1 cellular context compared by ENCODE assay signal in genomic region chr1:32981003-32981909, GRCh38.
TF ChIP-seq lines count a peak whose summit lies in the region.

No MANE protein-coding gene starts in this region.

TF ChIP-seq in HepG2, 621 proteins besides CTCF, POLR2A, EP300 and RAD21 (continued from another document and continues in another):
- TF ChIP-seq, protein P1, sequence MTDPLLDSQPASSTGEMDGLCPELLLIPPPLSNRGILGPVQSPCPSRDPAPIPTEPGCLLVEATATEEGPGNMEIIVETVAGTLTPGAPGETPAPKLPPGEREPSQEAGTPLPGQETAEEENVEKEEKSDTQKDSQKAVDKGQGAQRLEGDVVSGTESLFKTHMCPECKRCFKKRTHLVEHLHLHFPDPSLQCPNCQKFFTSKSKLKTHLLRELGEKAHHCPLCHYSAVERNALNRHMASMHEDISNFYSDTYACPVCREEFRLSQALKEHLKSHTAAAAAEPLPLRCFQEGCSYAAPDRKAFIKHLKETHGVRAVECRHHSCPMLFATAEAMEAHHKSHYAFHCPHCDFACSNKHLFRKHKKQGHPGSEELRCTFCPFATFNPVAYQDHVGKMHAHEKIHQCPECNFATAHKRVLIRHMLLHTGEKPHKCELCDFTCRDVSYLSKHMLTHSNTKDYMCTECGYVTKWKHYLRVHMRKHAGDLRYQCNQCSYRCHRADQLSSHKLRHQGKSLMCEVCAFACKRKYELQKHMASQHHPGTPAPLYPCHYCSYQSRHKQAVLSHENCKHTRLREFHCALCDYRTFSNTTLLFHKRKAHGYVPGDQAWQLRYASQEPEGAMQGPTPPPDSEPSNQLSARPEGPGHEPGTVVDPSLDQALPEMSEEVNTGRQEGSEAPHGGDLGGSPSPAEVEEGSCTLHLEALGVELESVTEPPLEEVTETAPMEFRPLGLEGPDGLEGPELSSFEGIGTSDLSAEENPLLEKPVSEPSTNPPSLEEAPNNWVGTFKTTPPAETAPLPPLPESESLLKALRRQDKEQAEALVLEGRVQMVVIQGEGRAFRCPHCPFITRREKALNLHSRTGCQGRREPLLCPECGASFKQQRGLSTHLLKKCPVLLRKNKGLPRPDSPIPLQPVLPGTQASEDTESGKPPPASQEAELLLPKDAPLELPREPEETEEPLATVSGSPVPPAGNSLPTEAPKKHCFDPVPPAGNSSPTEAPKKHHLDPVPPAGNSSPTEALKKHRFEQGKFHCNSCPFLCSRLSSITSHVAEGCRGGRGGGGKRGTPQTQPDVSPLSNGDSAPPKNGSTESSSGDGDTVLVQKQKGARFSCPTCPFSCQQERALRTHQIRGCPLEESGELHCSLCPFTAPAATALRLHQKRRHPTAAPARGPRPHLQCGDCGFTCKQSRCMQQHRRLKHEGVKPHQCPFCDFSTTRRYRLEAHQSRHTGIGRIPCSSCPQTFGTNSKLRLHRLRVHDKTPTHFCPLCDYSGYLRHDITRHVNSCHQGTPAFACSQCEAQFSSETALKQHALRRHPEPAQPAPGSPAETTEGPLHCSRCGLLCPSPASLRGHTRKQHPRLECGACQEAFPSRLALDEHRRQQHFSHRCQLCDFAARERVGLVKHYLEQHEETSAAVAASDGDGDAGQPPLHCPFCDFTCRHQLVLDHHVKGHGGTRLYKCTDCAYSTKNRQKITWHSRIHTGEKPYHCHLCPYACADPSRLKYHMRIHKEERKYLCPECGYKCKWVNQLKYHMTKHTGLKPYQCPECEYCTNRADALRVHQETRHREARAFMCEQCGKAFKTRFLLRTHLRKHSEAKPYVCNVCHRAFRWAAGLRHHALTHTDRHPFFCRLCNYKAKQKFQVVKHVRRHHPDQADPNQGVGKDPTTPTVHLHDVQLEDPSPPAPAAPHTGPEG (CRISPR knock-in tag; IDR thresholded peaks at IDR 0.05) = no peak
- TF ChIP-seq SMAD1 (CRISPR knock-in tag; IDR thresholded peaks at IDR 0.05; ENCODE audit: borderline replicate concordance, low read depth) (no peak), ZZZ3 (CRISPR knock-in tag; IDR thresholded peaks at IDR 0.05; ENCODE audit: borderline replicate concordance) (no peak), BHLHE40 (IDR thresholded peaks at IDR 0.05; ENCODE audit: low read length) (no peak), ZNF44 (CRISPR knock-in tag; IDR thresholded peaks at IDR 0.05) (no peak), YEATS4 (CRISPR knock-in tag; IDR thresholded peaks at IDR 0.05; ENCODE audit: borderline replicate concordance) (no peak), POGZ (CRISPR knock-in tag; IDR thresholded peaks at IDR 0.05) (no peak), ZKSCAN5 (CRISPR knock-in tag; IDR thresholded peaks at IDR 0.05) (no peak), GATA4 (IDR thresholded peaks at IDR 0.05; ENCODE audit: borderline replicate concordance, low read depth) (no peak), ZNF713 (CRISPR knock-in tag; IDR thresholded peaks at IDR 0.05) (no peak), GABPA (IDR thresholded peaks at IDR 0.05; ENCODE audit: low read depth, low read length) (no peak), GABPA (CRISPR knock-in tag; IDR thresholded peaks at IDR 0.05; ENCODE audit: low read depth) (peak; percentile 21; the same call in 1 of the 2 replicates), ZNF781 (CRISPR knock-in tag; IDR thresholded peaks at IDR 0.05; ENCODE audit: borderline replicate concordance, not compliant biosample characterization) (no peak), ZFP36L2 (CRISPR knock-in tag; IDR thresholded peaks at IDR 0.05) (no peak), ATF1 (CRISPR knock-in tag; IDR thresholded peaks at IDR 0.05) (no peak), ELF3 (CRISPR knock-in tag; IDR thresholded peaks at IDR 0.05) (peak; percentile 51; the same call in 1 of the 2 replicates), ATM (IDR thresholded peaks at IDR 0.05; ENCODE audit: borderline replicate concordance) (no peak), ZNF282 (IDR thresholded peaks at IDR 0.05; ENCODE audit: partially characterized antibody) (no peak), SIN3B (IDR thresholded peaks at IDR 0.05; ENCODE audit: low read length) (no peak), ELF1 (CRISPR knock-in tag; IDR thresholded peaks at IDR 0.05) (peak; percentile 55), ARNTL (CRISPR knock-in tag; IDR thresholded peaks at IDR 0.05) (no peak), NFKBIZ (CRISPR knock-in tag; IDR thresholded peaks at IDR 0.05) (no peak), CBX2 (IDR thresholded peaks at IDR 0.05; ENCODE audit: low read depth, low read length) (no peak), CBX2 (CRISPR knock-in tag; IDR thresholded peaks at IDR 0.05; ENCODE audit: low read depth) (no peak), ZNF629 (CRISPR knock-in tag; conservative IDR thresholded peaks at IDR 0.05) (peak; percentile 93), PRMT3 (CRISPR knock-in tag; IDR thresholded peaks at IDR 0.05; ENCODE audit: borderline replicate concordance, low read depth) (no peak), MED1 (CRISPR knock-in tag; IDR thresholded peaks at IDR 0.05) (no peak), KDM1A (CRISPR knock-in tag; IDR thresholded peaks at IDR 0.05) (peak; percentile 92), ZNF761 (CRISPR knock-in tag; conservative IDR thresholded peaks at IDR 0.05) (no peak), GMEB1 (CRISPR knock-in tag; IDR thresholded peaks at IDR 0.05; ENCODE audit: borderline replicate concordance) (no peak), HNF4A (CRISPR knock-in tag; IDR thresholded peaks at IDR 0.05) (no peak), SAP130 (CRISPR knock-in tag; IDR thresholded peaks at IDR 0.05; ENCODE audit: low read depth) (peak; percentile 27; the same call in 1 of the 2 replicates), ZNF331 (CRISPR knock-in tag; IDR thresholded peaks at IDR 0.05) (no peak), RBM39 (IDR thresholded peaks at IDR 0.05; ENCODE audit: low read depth, low read length, poor library complexity, severe bottlenecking) (no peak), RERE (CRISPR knock-in tag; IDR thresholded peaks at IDR 0.05; ENCODE audit: low read depth) (no peak)
- TF ChIP-seq, protein P2, sequence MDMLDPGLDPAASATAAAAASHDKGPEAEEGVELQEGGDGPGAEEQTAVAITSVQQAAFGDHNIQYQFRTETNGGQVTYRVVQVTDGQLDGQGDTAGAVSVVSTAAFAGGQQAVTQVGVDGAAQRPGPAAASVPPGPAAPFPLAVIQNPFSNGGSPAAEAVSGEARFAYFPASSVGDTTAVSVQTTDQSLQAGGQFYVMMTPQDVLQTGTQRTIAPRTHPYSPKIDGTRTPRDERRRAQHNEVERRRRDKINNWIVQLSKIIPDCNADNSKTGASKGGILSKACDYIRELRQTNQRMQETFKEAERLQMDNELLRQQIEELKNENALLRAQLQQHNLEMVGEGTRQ (IDR thresholded peaks at IDR 0.05; ENCODE audit: low read depth, low read length) = no peak
- TF ChIP-seq, protein P2 (CRISPR knock-in tag; IDR thresholded peaks at IDR 0.05; ENCODE audit: borderline replicate concordance) = no peak
- TF ChIP-seq, protein P3, sequence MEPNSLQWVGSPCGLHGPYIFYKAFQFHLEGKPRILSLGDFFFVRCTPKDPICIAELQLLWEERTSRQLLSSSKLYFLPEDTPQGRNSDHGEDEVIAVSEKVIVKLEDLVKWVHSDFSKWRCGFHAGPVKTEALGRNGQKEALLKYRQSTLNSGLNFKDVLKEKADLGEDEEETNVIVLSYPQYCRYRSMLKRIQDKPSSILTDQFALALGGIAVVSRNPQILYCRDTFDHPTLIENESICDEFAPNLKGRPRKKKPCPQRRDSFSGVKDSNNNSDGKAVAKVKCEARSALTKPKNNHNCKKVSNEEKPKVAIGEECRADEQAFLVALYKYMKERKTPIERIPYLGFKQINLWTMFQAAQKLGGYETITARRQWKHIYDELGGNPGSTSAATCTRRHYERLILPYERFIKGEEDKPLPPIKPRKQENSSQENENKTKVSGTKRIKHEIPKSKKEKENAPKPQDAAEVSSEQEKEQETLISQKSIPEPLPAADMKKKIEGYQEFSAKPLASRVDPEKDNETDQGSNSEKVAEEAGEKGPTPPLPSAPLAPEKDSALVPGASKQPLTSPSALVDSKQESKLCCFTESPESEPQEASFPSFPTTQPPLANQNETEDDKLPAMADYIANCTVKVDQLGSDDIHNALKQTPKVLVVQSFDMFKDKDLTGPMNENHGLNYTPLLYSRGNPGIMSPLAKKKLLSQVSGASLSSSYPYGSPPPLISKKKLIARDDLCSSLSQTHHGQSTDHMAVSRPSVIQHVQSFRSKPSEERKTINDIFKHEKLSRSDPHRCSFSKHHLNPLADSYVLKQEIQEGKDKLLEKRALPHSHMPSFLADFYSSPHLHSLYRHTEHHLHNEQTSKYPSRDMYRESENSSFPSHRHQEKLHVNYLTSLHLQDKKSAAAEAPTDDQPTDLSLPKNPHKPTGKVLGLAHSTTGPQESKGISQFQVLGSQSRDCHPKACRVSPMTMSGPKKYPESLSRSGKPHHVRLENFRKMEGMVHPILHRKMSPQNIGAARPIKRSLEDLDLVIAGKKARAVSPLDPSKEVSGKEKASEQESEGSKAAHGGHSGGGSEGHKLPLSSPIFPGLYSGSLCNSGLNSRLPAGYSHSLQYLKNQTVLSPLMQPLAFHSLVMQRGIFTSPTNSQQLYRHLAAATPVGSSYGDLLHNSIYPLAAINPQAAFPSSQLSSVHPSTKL (CRISPR knock-in tag; IDR thresholded peaks at IDR 0.05) = no peak
- TF ChIP-seq, protein P4, sequence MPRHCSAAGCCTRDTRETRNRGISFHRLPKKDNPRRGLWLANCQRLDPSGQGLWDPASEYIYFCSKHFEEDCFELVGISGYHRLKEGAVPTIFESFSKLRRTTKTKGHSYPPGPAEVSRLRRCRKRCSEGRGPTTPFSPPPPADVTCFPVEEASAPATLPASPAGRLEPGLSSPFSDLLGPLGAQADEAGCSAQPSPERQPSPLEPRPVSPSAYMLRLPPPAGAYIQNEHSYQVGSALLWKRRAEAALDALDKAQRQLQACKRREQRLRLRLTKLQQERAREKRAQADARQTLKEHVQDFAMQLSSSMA (CRISPR knock-in tag; IDR thresholded peaks at IDR 0.05) = no peak
- TF ChIP-seq, protein P5, sequence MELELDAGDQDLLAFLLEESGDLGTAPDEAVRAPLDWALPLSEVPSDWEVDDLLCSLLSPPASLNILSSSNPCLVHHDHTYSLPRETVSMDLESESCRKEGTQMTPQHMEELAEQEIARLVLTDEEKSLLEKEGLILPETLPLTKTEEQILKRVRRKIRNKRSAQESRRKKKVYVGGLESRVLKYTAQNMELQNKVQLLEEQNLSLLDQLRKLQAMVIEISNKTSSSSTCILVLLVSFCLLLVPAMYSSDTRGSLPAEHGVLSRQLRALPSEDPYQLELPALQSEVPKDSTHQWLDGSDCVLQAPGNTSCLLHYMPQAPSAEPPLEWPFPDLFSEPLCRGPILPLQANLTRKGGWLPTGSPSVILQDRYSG (CRISPR knock-in tag; IDR thresholded peaks at IDR 0.05) = no peak
- TF ChIP-seq, protein P6, sequence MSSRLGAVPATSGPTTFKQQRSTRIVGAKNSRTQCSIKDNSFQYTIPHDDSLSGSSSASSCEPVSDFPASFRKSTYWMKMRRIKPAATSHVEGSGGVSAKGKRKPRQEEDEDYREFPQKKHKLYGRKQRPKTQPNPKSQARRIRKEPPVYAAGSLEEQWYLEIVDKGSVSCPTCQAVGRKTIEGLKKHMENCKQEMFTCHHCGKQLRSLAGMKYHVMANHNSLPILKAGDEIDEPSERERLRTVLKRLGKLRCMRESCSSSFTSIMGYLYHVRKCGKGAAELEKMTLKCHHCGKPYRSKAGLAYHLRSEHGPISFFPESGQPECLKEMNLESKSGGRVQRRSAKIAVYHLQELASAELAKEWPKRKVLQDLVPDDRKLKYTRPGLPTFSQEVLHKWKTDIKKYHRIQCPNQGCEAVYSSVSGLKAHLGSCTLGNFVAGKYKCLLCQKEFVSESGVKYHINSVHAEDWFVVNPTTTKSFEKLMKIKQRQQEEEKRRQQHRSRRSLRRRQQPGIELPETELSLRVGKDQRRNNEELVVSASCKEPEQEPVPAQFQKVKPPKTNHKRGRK (CRISPR knock-in tag; IDR thresholded peaks at IDR 0.05) = no peak
